ENCODE assay signal across 8 cellular contexts in genomic region chr16:70250748-70251650, GRCh38. TPM values are rescaled to one million over a fixed set of nuclear protein-coding genes. Genes with fewer than 3 reads are reported as not detected.
DNase-seq lines count a peak whose midpoint lies in the region; ATAC-seq and TF ChIP-seq lines count a peak whose summit lies in the region.

No MANE protein-coding gene starts in this region.

- DNase-seq in CD8-positive, alpha-beta T cell = peak in 5 of 7 experiments; percentile 24 to 58 (median 28)
- DNase-seq in central memory CD8-positive, alpha-beta T cell (ENCODE audit: low spot score in 2 of 2) = no peak
- peak; percentile 38 to 65 for DNase-seq in left colon
- DNase-seq in stimulated activated CD4-positive, alpha-beta T cell treated with anti-CD3 and anti-CD28 coated beads, TNF-alpha, amount 100 ng/mL, for 4 hours (ENCODE audit: low read depth in 3 of 3) = peak in 2 of 3 experiments; percentile 15 to 35
- DNase-seq in NCI-H510A (lab: John Stamatoyannopoulos, UW) = no peak

- peak overlapping the region; percentile 62 for H3K4me3 ChIP-seq in CD8-positive, alpha-beta T cell (ENCODE audit: low read depth, low read length)
- peak overlapping the region; percentile 86 for H3K4me3 ChIP-seq in SU-DHL-6 (ENCODE audit: insufficient read depth, low read length, poor library complexity, severe bottlenecking)

- H4K20me1 ChIP-seq in SU-DHL-6 (ENCODE audit: low read depth, low read length) = 0 out of 2 replicates have a peak, but pooled peaks cover 4% of the 10 kb centered on the region

- CTCF ChIA-PET in CD8-positive, alpha-beta T cell (lab: Charles Lee) = interaction anchor here (1.0 to 1.6 kb wide), 4 partner anchors 11 to 301 kb away, joined by 3 to 5 read pairs (median 4); no protein-coding TSS in a partner anchor

- H3K36me3 ChIP-seq in CD8-positive, alpha-beta T cell (ENCODE audit: insufficient read depth, low read length) = peaks cover 10% of the 10 kb centered on the region
- H3K36me3 ChIP-seq in SU-DHL-6 (ENCODE audit: low read length) = peaks cover 5% of the 10 kb centered on the region; the same call in 1 of the 2 replicates

- H3K9me3 ChIP-seq in CD8-positive, alpha-beta T cell (ENCODE audit: low read length) = no peaks in the 10 kb centered on the region
- H3K9me3 ChIP-seq in SU-DHL-6 (ENCODE audit: insufficient read depth, low read length) = no peaks in the 10 kb centered on the region

- H3K27me3 ChIP-seq in CD8-positive, alpha-beta T cell (ENCODE audit: insufficient read depth, low read length) = no peaks in the 10 kb centered on the region
- no peaks in the 10 kb centered on the region for H3K27me3 ChIP-seq in SU-DHL-6 (ENCODE audit: low read length)

- H3K4me1 ChIP-seq in CD8-positive, alpha-beta T cell (ENCODE audit: insufficient read depth, low read length) = peaks cover 18% of the 10 kb centered on the region

- H3K9me2 ChIP-seq in SU-DHL-6 (replicated peaks; ENCODE audit: insufficient read depth, low read length) = no peaks in the 10 kb centered on the region

- peak overlapping the region; percentile 48 for H2AFZ ChIP-seq in SU-DHL-6 (ENCODE audit: low read depth, low read length, severe bottlenecking)

- H3F3A ChIP-seq in SU-DHL-6 (ENCODE audit: insufficient read depth) = peaks cover 18% of the 10 kb centered on the region

- peak overlapping the region; percentile 85 for H3K27ac ChIP-seq in CD8-positive, alpha-beta T cell (ENCODE audit: low read depth, low read length)
- H3K27ac ChIP-seq in SU-DHL-6 (ENCODE audit: low read depth, low read length) = peak overlapping the region; percentile 92

- no peaks in the 10 kb centered on the region for H3K9me3 Mint-ChIP-seq in CD8-positive, alpha-beta T cell
- no peaks in the 10 kb centered on the region for H3K9me3 Mint-ChIP-seq in central memory CD8-positive, alpha-beta T cell

- H3K4me1 Mint-ChIP-seq in CD8-positive, alpha-beta T cell (ENCODE audit: low read depth) = peaks cover 32% of the 10 kb centered on the region
- H3K4me1 Mint-ChIP-seq in central memory CD8-positive, alpha-beta T cell = peaks cover under 1% of the 10 kb centered on the region

- POLR2A ChIA-PET in CD8-positive, alpha-beta T cell (lab: Charles Lee) = interaction anchor here (1.2 to 2.2 kb wide), 4 partner anchors 32 to 129 kb away, joined by 3 to 8 read pairs (median 6); partner anchors contain the start of genes AARS1 and DDX19B

- peaks cover 32% of the 10 kb centered on the region for H3K79me2 ChIP-seq in SU-DHL-6 (ENCODE audit: insufficient read depth, low read length)

- H3K4me3 Mint-ChIP-seq in CD8-positive, alpha-beta T cell = peak overlapping the region; percentile 77
- H3K4me3 Mint-ChIP-seq in central memory CD8-positive, alpha-beta T cell = peak overlapping the region; percentile 88

- intact Hi-C loops in CD8-positive, alpha-beta T cell (cut with DNase I, micrococcal nuclease) = loop anchor here (1.0 to 5.0 kb wide), 5 partner anchors 38 to 684 kb away; partner anchors contain the start of genes AARS1 (in 1 of the 2), COG4 (in 1 of the 2), DDX19A (in 1 of the 2) and NFAT5 (in 1 of the 2)
- intact Hi-C loops in left colon (cut with DNase I, micrococcal nuclease) = no loop called here

- ATAC-seq in CD8-positive, alpha-beta T cell = peak; percentile 51
- ATAC-seq in GM19395 (IDR thresholded peaks at IDR 0.05; ENCODE audit: unreplicated experiment) (peak; percentile 43), HG03439 (IDR thresholded peaks at IDR 0.05; ENCODE audit: unreplicated experiment) (peak; percentile 48), left colon (peak; percentile 75)
- ATAC-seq in central memory CD8-positive, alpha-beta T cell (replicated peaks; ENCODE audit: extremely low read depth, poor library complexity, severe bottlenecking) = peak; percentile 61

- H3K9ac ChIP-seq in SU-DHL-6 (ENCODE audit: low read length) = peak overlapping the region; percentile 93

- H3K4me2 ChIP-seq in SU-DHL-6 (ENCODE audit: low read depth, low read length, poor library complexity, severe bottlenecking) = peak overlapping the region; percentile 94

- TF ChIP-seq CTCF in CD8-positive, alpha-beta T cell (IDR thresholded peaks at IDR 0.05) = no peak
- TF ChIP-seq CTCF in SU-DHL-6 (IDR thresholded peaks at IDR 0.05; ENCODE audit: insufficient read depth, low read length, poor library complexity, severe bottlenecking) = peak; percentile 9

- peaks cover 37% of the 10 kb centered on the region for H3K36me3 Mint-ChIP-seq in CD8-positive, alpha-beta T cell
- H3K36me3 Mint-ChIP-seq in central memory CD8-positive, alpha-beta T cell (ENCODE audit: insufficient read depth) = peaks cover 23% of the 10 kb centered on the region

- H3K27me3 Mint-ChIP-seq in CD8-positive, alpha-beta T cell (ENCODE audit: low read depth) = no peaks in the 10 kb centered on the region
- H3K27me3 Mint-ChIP-seq in central memory CD8-positive, alpha-beta T cell = no peaks in the 10 kb centered on the region

- H3K27ac Mint-ChIP-seq in CD8-positive, alpha-beta T cell = peak overlapping the region; percentile 87
- peak overlapping the region; percentile 89 for H3K27ac Mint-ChIP-seq in central memory CD8-positive, alpha-beta T cell (ENCODE audit: low read depth)

RNA-seq across cellular contexts. Expression of gene EXOSC6, which starts 0.7 kb away (rescaled TPM):
- total RNA-seq in CD8-positive, alpha-beta T cell = 10 to 100 TPM; 40.6 to 43.6 TPM
- 10 to 100 TPM; 15.0 to 19.6 TPM for total RNA-seq in left colon

RNA-seq across cellular contexts. Expression of gene AARS1, which starts 38.3 kb away (rescaled TPM):
- 10 to 100 TPM; 10.1 to 10.6 TPM for total RNA-seq in CD8-positive, alpha-beta T cell
- 10 to 100 TPM; 38.9 to 62.4 TPM for total RNA-seq in left colon

RNA-seq across cellular contexts. Expression of gene DDX19B, which starts 48.0 kb away (rescaled TPM):
- total RNA-seq in CD8-positive, alpha-beta T cell = 10 to 100 TPM; 30.5 to 33.1 TPM
- total RNA-seq in left colon = 10 to 100 TPM; 27.3 to 28.2 TPM

Comparison
In these comparisons a context has a peak if more than half of its experiments do, and no peak if none do; other contexts are left out.
1. DNase-seq: peak in CD8-positive, alpha-beta T cell (5 of 7), left colon (2 of 2) and stimulated activated CD4-positive, alpha-beta T cell treated with anti-CD3 and anti-CD28 coated beads, TNF-alpha, amount 100 ng/mL, for 4 hours (2 of 3); none in central memory CD8-positive, alpha-beta T cell (0 of 2) and NCI-H510A (single experiment).
2. intact Hi-C loops: an anchor here in CD8-positive, alpha-beta T cell (1.0 to 5.0 kb wide); none called in left colon.
3. Peak in every context shown above with its lines, with median percentiles within 50 percentile points of each other: ATAC-seq.